In the genomic region with DNA sequence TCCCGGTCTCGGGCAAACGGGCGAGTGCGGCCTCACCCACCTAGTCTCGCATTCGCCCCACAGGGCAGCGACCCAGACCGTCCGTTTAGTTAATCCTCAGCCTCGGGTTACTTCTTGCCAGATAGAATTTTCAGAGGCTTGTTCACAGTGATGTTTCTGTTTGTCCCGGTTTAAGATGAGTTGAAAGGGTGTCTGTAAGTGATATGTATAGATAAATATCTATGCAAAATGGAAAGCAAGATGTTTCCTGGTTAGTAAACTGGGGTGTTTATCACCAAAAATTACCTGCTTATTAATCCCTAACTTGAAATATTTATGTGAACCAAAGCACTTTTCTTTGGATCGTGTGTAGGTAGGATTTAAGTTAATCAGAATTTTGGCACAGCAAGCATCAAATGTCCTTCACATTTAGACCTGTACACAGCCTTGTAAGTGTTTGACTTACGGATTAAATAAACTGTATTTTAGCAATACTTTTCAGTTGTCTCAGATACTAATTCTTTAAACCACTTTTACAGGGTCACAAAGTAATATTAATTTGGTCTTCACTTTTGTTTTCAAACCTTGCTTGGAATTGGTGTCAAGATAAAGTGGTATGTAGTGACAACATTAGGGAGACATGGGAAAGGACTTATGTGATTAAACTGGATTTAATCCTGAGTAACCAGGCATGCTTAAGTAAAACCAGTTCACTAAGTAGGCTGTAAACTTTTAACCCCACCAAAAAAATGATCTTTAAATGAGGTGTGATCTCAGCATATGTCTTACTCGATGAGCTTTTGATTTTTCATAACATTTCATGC, we compare ENCODE assay signal across 8 cellular contexts. TPM values are rescaled to one million over a fixed set of nuclear protein-coding genes. Genes with fewer than 3 reads are reported as not detected.
DNase-seq lines count a peak whose midpoint lies in the region; ATAC-seq, FAIRE-seq and TF ChIP-seq lines count a peak whose summit lies in the region.

No MANE protein-coding gene starts in this region.

- H3K27ac Mint-ChIP-seq in activated naive CD8-positive, alpha-beta T cell = peak overlapping the region; percentile 95

- FAIRE-seq in small intestine (lab: Jason Lieb, UNC) = no peak

- peaks cover 23 to 44% (median 37%) of the 10 kb centered on the region in 10 experiments; a peak in 19 of 20 replicates for H3K4me1 ChIP-seq in BLaER1 treated with 17β-estradiol and CSF1 and Interleukin-3, amounts not matched to agents 10 nM and 100 nM
- peaks cover 3 to 5% of the 10 kb centered on the region in 2 donors for H3K4me1 ChIP-seq in small intestine (ENCODE audit: control insufficient read depth in 2 of 2, insufficient read depth in 1 of 2, low read depth in 1 of 2, low read length in 1 of 2)

- H3K4me3 Mint-ChIP-seq in activated naive CD8-positive, alpha-beta T cell = peak overlapping the region; percentile 99

- peaks cover 36 to 57% (median 52%) of the 10 kb centered on the region in 11 experiments; a peak in 21 of 22 replicates for H4K20me1 ChIP-seq in BLaER1 treated with 17β-estradiol and CSF1 and Interleukin-3, amounts not matched to agents 10 nM and 100 nM

- no peaks in the 10 kb centered on the region for H3K27me3 ChIP-seq in BLaER1 treated with 17β-estradiol and CSF1 and Interleukin-3, amounts not matched to agents 10 nM and 100 nM
- H3K27me3 ChIP-seq in HL-60 (ENCODE audit: insufficient read depth, poor library complexity, severe bottlenecking) (no peaks in the 10 kb centered on the region), small intestine (ENCODE audit: control insufficient read depth in 2 of 2, insufficient read depth in 2 of 2, low read length in 2 of 2) (no peaks in the 10 kb centered on the region)

- H3K9me3 ChIP-seq in BLaER1 treated with 17β-estradiol and CSF1 and Interleukin-3, amounts not matched to agents 10 nM and 100 nM (replicated peaks in 1 of 11) = no peaks in the 10 kb centered on the region
- H3K9me3 ChIP-seq in small intestine (ENCODE audit: control insufficient read depth, low read depth) = no peaks in the 10 kb centered on the region

- peak overlapping the region; percentile 68 to 91 (median 84) for H3K4me3 ChIP-seq in BLaER1 treated with 17β-estradiol and CSF1 and Interleukin-3, amounts not matched to agents 10 nM and 100 nM
- H3K4me3 ChIP-seq in HL-60 (replicated peaks; ENCODE audit: insufficient read depth, low read length) = peak overlapping the region; percentile 68
- H3K4me3 ChIP-seq in iPS-11a (ENCODE audit: low read depth, low read length) = peak overlapping the region; percentile 94
- H3K4me3 ChIP-seq in small intestine (ENCODE audit: low read depth in 1 of 2, low read length in 2 of 2) = peak overlapping the region; percentile 84 to 95

- peak overlapping the region; percentile 87 to 99 (median 92) for H3K4me2 ChIP-seq in BLaER1 treated with 17β-estradiol and CSF1 and Interleukin-3, amounts not matched to agents 10 nM and 100 nM

- H3K27ac ChIP-seq in BLaER1 treated with 17β-estradiol and CSF1 and Interleukin-3, amounts not matched to agents 10 nM and 100 nM = peak overlapping the region; percentile 95 to 100 (median 98)
- H3K27ac ChIP-seq in HL-60 (replicated peaks) (peak overlapping the region; percentile 84), small intestine (ENCODE audit: low read depth in 1 of 2, low read length in 1 of 2) (peak overlapping the region; percentile 98 to 99)

- peaks cover 64% of the 10 kb centered on the region for H3K4me1 Mint-ChIP-seq in activated naive CD8-positive, alpha-beta T cell (ENCODE audit: low read depth)

- no peak for DNase-seq in HL-60 (ENCODE audit: low read depth in 1 of 2, low spot score in 1 of 2)
- peak; percentile 62 for DNase-seq in small intestine
- DNase-seq in SK-N-DZ (ENCODE audit: low spot score) = no peak
- no peak for DNase-seq in left lobe of liver (ENCODE audit: low spot score)
- DNase-seq in AG08395 (ENCODE audit: low spot score) = no peak

- H3K36me3 ChIP-seq in BLaER1 treated with 17β-estradiol and CSF1 and Interleukin-3, amounts not matched to agents 10 nM and 100 nM = peaks cover 8 to 37% (median 31%) of the 10 kb centered on the region in 11 experiments; a peak in 20 of 22 replicates
- H3K36me3 ChIP-seq in small intestine (ENCODE audit: control insufficient read depth in 2 of 2, insufficient read depth in 2 of 2, low read length in 2 of 2) = peaks cover 0 to 2% of the 10 kb centered on the region in 2 donors

- TF ChIP-seq CTCF in HL-60 (IDR thresholded peaks at IDR 0.05; ENCODE audit: insufficient read depth, low read length) = no peak

- H3K9ac ChIP-seq in BLaER1 treated with 17β-estradiol and CSF1 and Interleukin-3, amounts not matched to agents 10 nM and 100 nM = peak overlapping the region; percentile 95 to 100 (median 98)

- 1% methylated on average over 15 of the region's 15 CpGs for WGBS in small intestine, 3 donors

- H3K9me3 Mint-ChIP-seq in activated naive CD8-positive, alpha-beta T cell (ENCODE audit: low read depth) = no peaks in the 10 kb centered on the region

- peaks cover 4% of the 10 kb centered on the region for H3K36me3 Mint-ChIP-seq in activated naive CD8-positive, alpha-beta T cell

- no peak for ATAC-seq in left lobe of liver

- peaks cover 2% of the 10 kb centered on the region for H3K27me3 Mint-ChIP-seq in activated naive CD8-positive, alpha-beta T cell

RNA-seq across cellular contexts. Expression of a gene that starts 0.9 kb away (rescaled TPM):
- 10 to 100 TPM; 11.3 to 22.4 (median 15.1) TPM for polyA plus RNA-seq in small intestine
- 11.2 and 14.2 TPM in 2 replicates for polyA plus RNA-seq in SK-N-DZ (2014; cell fraction: cytosol; rRNA removed)
- 15.4 and 32.0 TPM in 2 replicates for polyA plus RNA-seq in SK-N-DZ (2014; cell fraction: nucleus; rRNA removed)
- total RNA-seq in left lobe of liver = 11.2 TPM
